8 cellular contexts compared by ENCODE assay signal in genomic region chr6:18990313-18990978, GRCh38.
DNase-seq lines count a peak whose midpoint lies in the region; ATAC-seq and TF ChIP-seq lines count a peak whose summit lies in the region.

No MANE protein-coding gene starts in this region.

- no peaks in the 10 kb centered on the region for H3F3A ChIP-seq in smooth muscle cell (ENCODE audit: low read depth)

- peak overlapping the region; percentile 66 for H3K4me2 ChIP-seq in smooth muscle cell

- in situ Hi-C loops in GM13976 (cut with MboI; ENCODE audit: low sequenced_read_pairs, unreplicated experiment) (loop anchor here (25.0 kb wide), 1 partner anchor 1072 kb away; no protein-coding TSS in a partner anchor), astrocyte of the cerebellum (cut with HindIII; ENCODE audit: low sequenced_read_pairs) (no loop called here)

- DNase-seq in AG08395 (ENCODE audit: low spot score) (peak; percentile 32), GM13976 (ENCODE audit: low spot score) (peak; percentile 34), NCI-H460 (ENCODE audit: extremely low read depth, low read depth) (peak; percentile 34), astrocyte of the cerebellum (ENCODE audit: low read depth) (no peak), smooth muscle cell (lab: John Stamatoyannopoulos, UW; ENCODE audit: unreplicated experiment) (peak; percentile 28)

- peak; percentile 73 for ATAC-seq in HG02973 (IDR thresholded peaks at IDR 0.05; ENCODE audit: unreplicated experiment)
- no peak for ATAC-seq in HG03378 (IDR thresholded peaks at IDR 0.05; ENCODE audit: unreplicated experiment)

- TF ChIP-seq CTCF in GM13976 (IDR thresholded peaks at IDR 0.05; ENCODE audit: borderline replicate concordance, control extremely low read depth, extremely low read depth, insufficient read depth, missing control alignments) = peak; percentile 26
- peak; percentile 78 for TF ChIP-seq CTCF in astrocyte of the cerebellum (IDR thresholded peaks at IDR 0.05; ENCODE audit: low read depth, low read length, missing control alignments)
- peak; percentile 65 for TF ChIP-seq CTCF in smooth muscle cell (IDR thresholded peaks at IDR 0.05; ENCODE audit: borderline replicate concordance, insufficient read depth, poor library complexity, severe bottlenecking)

- H3K36me3 ChIP-seq in iPS-20b (ENCODE audit: insufficient read depth, low read depth, low read length) (no peaks in the 10 kb centered on the region), smooth muscle cell (ENCODE audit: low read depth) (no peaks in the 10 kb centered on the region)

- H3K27ac ChIP-seq in iPS-20b (ENCODE audit: low read length) (no peak overlapping the region), smooth muscle cell (ENCODE audit: low read depth) (no peak overlapping the region)

- H3K4me1 ChIP-seq in iPS-20b (ENCODE audit: insufficient read depth, low read length) = peaks cover 10% of the 10 kb centered on the region; the same call in 1 of the 2 replicates
- no peaks in the 10 kb centered on the region for H3K4me1 ChIP-seq in smooth muscle cell (ENCODE audit: low read depth)

- WGBS in smooth muscle cell (ENCODE audit: low lambda C conversion rate) = 37% methylated on average over 20 of the region's 20 CpGs

- H3K27me3 ChIP-seq in iPS-20b (ENCODE audit: insufficient read depth, low read length) = no peaks in the 10 kb centered on the region
- no peaks in the 10 kb centered on the region for H3K27me3 ChIP-seq in smooth muscle cell (ENCODE audit: low read depth)

- no peaks in the 10 kb centered on the region for H3K79me2 ChIP-seq in smooth muscle cell (ENCODE audit: low read depth)

- H3K4me3 ChIP-seq in astrocyte of the cerebellum (ENCODE audit: low read depth, low read length) (peak overlapping the region; percentile 3), iPS-20b (ENCODE audit: low read length) (peak overlapping the region; percentile 49; the same call in 1 of the 2 replicates), smooth muscle cell (peak overlapping the region; percentile 11)

- H3K9ac ChIP-seq in iPS-20b (ENCODE audit: low read depth, low read length) (peak overlapping the region; percentile 63; the same call in 1 of the 2 replicates), smooth muscle cell (ENCODE audit: low read depth) (no peak overlapping the region)

- H3K9me3 ChIP-seq in iPS-20b (ENCODE audit: insufficient read depth, low read depth, low read length) (no peaks in the 10 kb centered on the region), smooth muscle cell (replicated peaks; ENCODE audit: low read depth) (no peaks in the 10 kb centered on the region)

- no peaks in the 10 kb centered on the region for H4K20me1 ChIP-seq in smooth muscle cell (ENCODE audit: low read depth)

- H2AFZ ChIP-seq in smooth muscle cell (ENCODE audit: low read depth) = no peak overlapping the region

Comparison
In these comparisons a context has a peak if more than half of its experiments do, and no peak if none do; other contexts are left out.
1. CTCF ChIP-seq: peak in every context shown above with its lines; median percentile 78 in astrocyte of the cerebellum; 65 in smooth muscle cell; 26 in GM13976.